ENCODE assay signal across 8 cellular contexts in genomic region chr15:79896131-79896633, GRCh38. TPM values are rescaled to one million over a fixed set of nuclear protein-coding genes. Genes with fewer than 3 reads are reported as not detected.
DNase-seq lines count a peak whose midpoint lies in the region; ATAC-seq and TF ChIP-seq lines count a peak whose summit lies in the region.

No MANE protein-coding gene starts in this region.

- peak overlapping the region; percentile 95 for H3K4me2 ChIP-seq in SU-DHL-6 (ENCODE audit: low read depth, low read length, poor library complexity, severe bottlenecking)

- H3K4me1 ChIP-seq in HEK293 (ENCODE audit: control insufficient read depth, insufficient read depth, low read length) = peaks cover 3% of the 10 kb centered on the region; the same call in 1 of the 2 replicates

- no peaks in the 10 kb centered on the region for H3K9me3 ChIP-seq in HEK293 (ENCODE audit: control insufficient read depth, insufficient read depth, low read depth, low read length)
- H3K9me3 ChIP-seq in SU-DHL-6 (ENCODE audit: insufficient read depth, low read length) = no peaks in the 10 kb centered on the region

- no peaks in the 10 kb centered on the region for H4K20me1 ChIP-seq in SU-DHL-6 (ENCODE audit: low read depth, low read length)

- H3F3A ChIP-seq in SU-DHL-6 (ENCODE audit: insufficient read depth) = peaks cover 25% of the 10 kb centered on the region; the same call in 1 of the 2 replicates

- TF ChIP-seq CTCF in HEK293 (tag by site-specific recombination; IDR thresholded peaks at IDR 0.05) = no peak
- TF ChIP-seq CTCF in SU-DHL-6 (IDR thresholded peaks at IDR 0.05; ENCODE audit: insufficient read depth, low read length, poor library complexity, severe bottlenecking) = no peak
- TF ChIP-seq CTCF in fibroblast of mammary gland (conservative IDR thresholded peaks at IDR 0.05; ENCODE audit: control insufficient read depth, insufficient read depth, low read depth, low read length) = no peak

- CTCF ChIA-PET in HEK293 (lab: Yijun Ruan, JAX) = interaction anchor here (0.6 to 1.8 kb wide), 4 partner anchors 97 to 514 kb away, joined by 3 to 6 read pairs (median 4); no protein-coding TSS in a partner anchor

- peak overlapping the region; percentile 73 for H2AFZ ChIP-seq in SU-DHL-6 (ENCODE audit: low read depth, low read length, severe bottlenecking)

- H3K27ac ChIP-seq in HEK293 (ENCODE audit: extremely low read depth, low read depth, low read length) = peak overlapping the region; percentile 97
- H3K27ac ChIP-seq in SU-DHL-6 (ENCODE audit: low read depth, low read length) = peak overlapping the region; percentile 69

- peak; percentile 22 for ATAC-seq in GM18519 (IDR thresholded peaks at IDR 0.05; ENCODE audit: low FRiP score, unreplicated experiment)
- no peak for ATAC-seq in HG03469 (IDR thresholded peaks at IDR 0.05; ENCODE audit: unreplicated experiment)

- H3K27me3 ChIP-seq in SU-DHL-6 (ENCODE audit: low read length) = no peaks in the 10 kb centered on the region

- POLR2A ChIA-PET in HEK293 (lab: Yijun Ruan, JAX) = interaction anchor here (1.0 to 4.7 kb wide), 5 partner anchors 9 to 27 kb away, joined by 3 to 51 read pairs (median 5); no protein-coding TSS in a partner anchor

- peak overlapping the region; percentile 91 for H3K4me3 ChIP-seq in HEK293 (ENCODE audit: low read depth, low read length)
- H3K4me3 ChIP-seq in SU-DHL-6 (ENCODE audit: insufficient read depth, low read length, poor library complexity, severe bottlenecking) = peak overlapping the region; percentile 82
- peak overlapping the region; percentile 75 for H3K4me3 ChIP-seq in fibroblast of mammary gland (ENCODE audit: control insufficient read depth, low read depth, low read length)

- H3K9me2 ChIP-seq in SU-DHL-6 (replicated peaks; ENCODE audit: insufficient read depth, low read length) = no peaks in the 10 kb centered on the region

- H3K36me3 ChIP-seq in HEK293 (ENCODE audit: control insufficient read depth in 2 of 2, insufficient read depth in 1 of 2, low read length in 2 of 2) (peaks cover 4 to 11% of the 10 kb centered on the region in 2 experiments; a peak in 2 of 3 replicates), SU-DHL-6 (ENCODE audit: low read length) (peaks cover 3% of the 10 kb centered on the region; the same call in 1 of the 2 replicates)

- DNase-seq in fibroblast of mammary gland (ENCODE audit: low read depth) = no peak
- peak; percentile 17 for DNase-seq in renal cortical epithelial cell (ENCODE audit: low read depth)
- DNase-seq in SK-N-DZ (ENCODE audit: low spot score) = no peak
- DNase-seq in middle frontal gyrus (ENCODE audit: extremely low spot score, low spot score) = no peak

- peak overlapping the region; percentile 80 for H3K9ac ChIP-seq in SU-DHL-6 (ENCODE audit: low read length)

- H3K79me2 ChIP-seq in SU-DHL-6 (ENCODE audit: insufficient read depth, low read length) = peaks cover 37% of the 10 kb centered on the region

TF ChIP-seq in HEK293, 187 proteins besides CTCF, POLR2A, EP300 and RAD21:
- peak; percentile 66 for TF ChIP-seq ZNF18 (tag by site-specific recombination; IDR thresholded peaks at IDR 0.05)
- no peak for TF ChIP-seq OVOL3 (tag by site-specific recombination; IDR thresholded peaks at IDR 0.05)
- no peak for TF ChIP-seq ZFP69B (tag by site-specific recombination; IDR thresholded peaks at IDR 0.05)
- TF ChIP-seq ZNF280C (tag by site-specific recombination; IDR thresholded peaks at IDR 0.05) = no peak
- no peak for TF ChIP-seq ZNF239 (tag by site-specific recombination; IDR thresholded peaks at IDR 0.05)

RNA-seq across cellular contexts. Expression of gene MTHFS, which starts 0.6 kb away (rescaled TPM):
- 26.7 and 34.7 TPM in 2 replicates for total RNA-seq in renal cortical epithelial cell
- polyA plus RNA-seq in SK-N-DZ (2014; cell fraction: cytosol; rRNA removed) = 19.9 and 45.5 TPM in 2 replicates
- polyA plus RNA-seq in SK-N-DZ (2014; cell fraction: nucleus; rRNA removed) = 3.6 and 24.3 TPM in 2 replicates
